In genomic region chr5:34496258-34496657, GRCh38 we compare ENCODE assay signal across 16 cellular contexts.
DNase-seq lines count a peak whose midpoint lies in the region; TF ChIP-seq lines count a peak whose summit lies in the region.
"Had no signal": no experiment of that assay in that cellular context is flagged by ENCODE, and none has a peak within 500 bp of the region (broad histone marks: within the 10 kb centered on the region; RNA-seq: fewer than 3 reads in every experiment).

No MANE protein-coding gene starts in this region.

- H3K9me3 ChIP-seq in H9 (ENCODE audit: control insufficient read depth, low read depth, low read length) (no peaks in the 10 kb centered on the region), tibial artery (no peaks in the 10 kb centered on the region)
- H3K9me3 ChIP-seq: adrenal gland had no signal

- no peak overlapping the region; a peak in 1 of 7 replicates for H3K27ac Mint-ChIP-seq in H9
- no peak overlapping the region for H3K27ac Mint-ChIP-seq in glutamatergic neuron (ENCODE audit: unreplicated experiment)
- H3K27ac Mint-ChIP-seq: activated T-helper 1 cell treated with anti-CD3 and anti-CD28 coated beads, Interleukin-12 subunit alpha, Interleukin-12 subunit beta, Interleukin-2, Interleukin-4 antibody, amounts not matched to agents 30 ng/mL and 10 ng/mL and 1 ng/mL, durations not matched to agents 14 hours and 24 hours and 36 hours; CD4-positive, CD25-positive, alpha-beta regulatory T cell had no signal

- peak; percentile 40; the same call in 2 of the 3 replicates for TF ChIP-seq CTCF in H9 (conservative IDR thresholded peaks at IDR 0.05)
- TF ChIP-seq CTCF in astrocyte of the spinal cord (IDR thresholded peaks at IDR 0.05; ENCODE audit: low read depth, low read length), result peak; percentile 14
- TF ChIP-seq CTCF in tibial artery (IDR thresholded peaks at IDR 0.05), result peak in 1 of 2 experiments; percentile 24
- no peak for TF ChIP-seq CTCF in glutamatergic neuron (IDR thresholded peaks at IDR 0.05; ENCODE audit: partially characterized antibody, unreplicated experiment)

- H3K4me3 Mint-ChIP-seq in H9 (no peak overlapping the region), glutamatergic neuron (ENCODE audit: unreplicated experiment) (no peak overlapping the region)
- H3K4me3 Mint-ChIP-seq: activated T-helper 1 cell treated with anti-CD3 and anti-CD28 coated beads, Interleukin-12 subunit alpha, Interleukin-12 subunit beta, Interleukin-2, Interleukin-4 antibody, amounts not matched to agents 30 ng/mL and 10 ng/mL and 1 ng/mL, durations not matched to agents 14 hours and 24 hours and 36 hours; CD4-positive, CD25-positive, alpha-beta regulatory T cell had no signal

- no peaks in the 10 kb centered on the region for H3K79me1 ChIP-seq in H9 (ENCODE audit: insufficient read depth, low read depth, low read length, poor library complexity, severe bottlenecking)

- H4K20me1 ChIP-seq in H9 (ENCODE audit: control insufficient read depth, insufficient read depth, insufficient read length), result no peaks in the 10 kb centered on the region

- no peaks in the 10 kb centered on the region for H3K36me3 ChIP-seq in tibial artery
- H3K36me3 ChIP-seq: adrenal gland had no signal

- no peak overlapping the region for H3K18ac ChIP-seq in H9 (ENCODE audit: insufficient read length, low read depth, low read length)

- WGBS in H9 (ENCODE audit: extremely low coverage, insufficient read length, low lambda C conversion rate), result no CpG with 5 or more reads among the region's 13 CpGs

- H3K9ac ChIP-seq in H9 (ENCODE audit: extremely low read depth, insufficient read length, low read length), result no peak overlapping the region

- no peak overlapping the region for H3K4ac ChIP-seq in H9 (ENCODE audit: low read depth, low read length)

- no peak overlapping the region for H3T11ph ChIP-seq in H9 (ENCODE audit: low read length)

- H3K4me1 Mint-ChIP-seq in H9, result peaks cover 24 to 25% of the 10 kb centered on the region in 2 experiments
- H3K4me1 Mint-ChIP-seq in glutamatergic neuron (ENCODE audit: low read depth, unreplicated experiment), result peaks cover 9% of the 10 kb centered on the region

- H2BK5ac ChIP-seq in H9 (ENCODE audit: insufficient read length, low read length), result no peak overlapping the region

- intact Hi-C loops in tibial artery (cut with DNase I; ENCODE audit: low total_unique reads), result no loop called here

- H4K8ac ChIP-seq in H9 (replicated peaks; ENCODE audit: insufficient read length, low read depth, low read length), result no peak overlapping the region

- H4K5ac ChIP-seq in H9 (ENCODE audit: insufficient read length, low read depth, low read length), result no peak overlapping the region

- H3K27ac ChIP-seq in H9 (ENCODE audit: insufficient read length, low read depth, low read length), result no peak overlapping the region
- peak overlapping the region; percentile 72 to 81 for H3K27ac ChIP-seq in tibial artery

- H3K27me3 ChIP-seq in H9 (ENCODE audit: insufficient read depth, low read length) (no peaks in the 10 kb centered on the region), tibial artery (no peaks in the 10 kb centered on the region)
- H3K27me3 ChIP-seq: adrenal gland had no signal

- H3K23ac ChIP-seq in H9 (ENCODE audit: insufficient read length, low read depth, low read length), result no peak overlapping the region

- H3K79me2 ChIP-seq in H9 (ENCODE audit: insufficient read depth, low read length), result no peaks in the 10 kb centered on the region

- no peak overlapping the region for H2BK20ac ChIP-seq in H9 (ENCODE audit: low read depth, low read length, poor library complexity, severe bottlenecking)

- H3K4me3 ChIP-seq in astrocyte of the spinal cord (ENCODE audit: low read depth, low read length) (no peak overlapping the region), tibial artery (peak overlapping the region in 1 of 2 donors; percentile 6)
- H3K4me3 ChIP-seq: adrenal gland had no signal

- in situ Hi-C loops in astrocyte of the spinal cord (cut with HindIII; ENCODE audit: low sequenced_read_pairs), result no loop called here

- no peak overlapping the region for H2AFZ ChIP-seq in H9 (ENCODE audit: low read length)

- H3K14ac ChIP-seq in H9 (ENCODE audit: insufficient read depth, low read length), result no peak overlapping the region

- H2AK5ac ChIP-seq in H9 (ENCODE audit: insufficient read length, low read length), result no peak overlapping the region

- H4K91ac ChIP-seq in H9 (ENCODE audit: insufficient read length, low read depth, low read length), result no peak overlapping the region

- H3K23me2 ChIP-seq in H9 (ENCODE audit: insufficient read length, low read depth, low read length, poor library complexity, severe bottlenecking), result no peaks in the 10 kb centered on the region

- DNase-seq in H9 (peak; percentile 51), astrocyte of the spinal cord (ENCODE audit: low read depth, low spot score) (no peak), iPS-NIHi7 (ENCODE audit: extremely low spot score) (peak; percentile 54), tibial artery (peak in 1 of 2 donors; percentile 68), EL (no peak), glutamatergic neuron (no peak), COR-L47 (lab: John Stamatoyannopoulos, UW) (no peak)
- DNase-seq: activated CD4-positive, alpha-beta T cell treated with anti-CD3 and anti-CD28 coated beads, Interleukin-2, amount 50 U/mL, for 48 hours; CD4-positive, CD25-positive, alpha-beta regulatory T cell; NCI-H1436; NCI-H524 treated with DMSO at 0.1 percent for 48 hours; PC-3; small intestine; stimulated activated naive CD4-positive, alpha-beta T cell treated with Interleukin-2 at 50 U/mL for 16 hours had no signal

- H3K56ac ChIP-seq in H9 (ENCODE audit: insufficient read length, low read depth, low read length), result no peak overlapping the region

- peaks cover 2% of the 10 kb centered on the region for H3K27me3 Mint-ChIP-seq in H9 (ENCODE audit: low read depth)
- H3K27me3 Mint-ChIP-seq in glutamatergic neuron (ENCODE audit: unreplicated experiment), result peaks cover 3% of the 10 kb centered on the region
- H3K27me3 Mint-ChIP-seq: CD4-positive, CD25-positive, alpha-beta regulatory T cell had no signal

- H3K36me3 Mint-ChIP-seq in H9 (ENCODE audit: insufficient read depth in 1 of 3, low read depth in 3 of 3) (no peaks in the 10 kb centered on the region; a peak in 2 of 7 replicates), glutamatergic neuron (ENCODE audit: unreplicated experiment) (peaks cover 5% of the 10 kb centered on the region)
- H3K36me3 Mint-ChIP-seq: CD4-positive, CD25-positive, alpha-beta regulatory T cell had no signal

- H2BK12ac ChIP-seq in H9 (ENCODE audit: insufficient read length, low read depth, low read length), result no peak overlapping the region

- H3K9me3 Mint-ChIP-seq in H9, result peaks cover 2 to 5% of the 10 kb centered on the region in 2 experiments; a peak in 2 of 5 replicates
- H3K9me3 Mint-ChIP-seq in glutamatergic neuron (ENCODE audit: unreplicated experiment), result peaks cover 5% of the 10 kb centered on the region
- H3K9me3 Mint-ChIP-seq: activated T-helper 1 cell treated with anti-CD3 and anti-CD28 coated beads, Interleukin-12 subunit alpha, Interleukin-12 subunit beta, Interleukin-2, Interleukin-4 antibody, amounts not matched to agents 30 ng/mL and 10 ng/mL and 1 ng/mL, durations not matched to agents 14 hours and 24 hours and 36 hours had no signal

- H3K4me1 ChIP-seq in H9 (ENCODE audit: insufficient read depth, low read length) (0 out of 2 replicates have a peak, but pooled peaks cover 2% of the 10 kb centered on the region), tibial artery (peaks cover 0 to 62% (median 44%) of the 10 kb centered on the region in 4 donors)

- H2BK120ac ChIP-seq in H9 (ENCODE audit: low read depth, low read length, poor library complexity, severe bottlenecking), result no peak overlapping the region

- H2BK15ac ChIP-seq in H9 (ENCODE audit: low read depth, low read length), result no peak overlapping the region

- H3K4me2 ChIP-seq in H9 (ENCODE audit: insufficient read depth, insufficient read length, low read length), result no peak overlapping the region

Comparison
In these comparisons a context has a peak if more than half of its experiments do, and no peak if none do; other contexts are left out.
1. DNase-seq: peak in H9 (single experiment) and iPS-NIHi7 (single experiment); none in astrocyte of the spinal cord (single experiment), EL (single experiment), glutamatergic neuron (single experiment) and COR-L47 (single experiment).